Comparison of ENCODE assay signal across 1 cellular context in genomic region chr3:179196700-179197099, GRCh38.
A peak's percentile ranks its signal among the peaks of the same experiment; 100 is the strongest.
TF ChIP-seq lines count a peak whose summit lies in the region.

No MANE protein-coding gene starts in this region.

TF ChIP-seq in H1, 55 proteins besides CTCF, POLR2A, EP300 and RAD21:
- TF ChIP-seq TEAD4 (IDR thresholded peaks at IDR 0.05; ENCODE audit: low read depth, low read length) (0 out of 2 replicates have a peak, but pooled peaks have one; percentile 31), SIX5 (IDR thresholded peaks at IDR 0.05; ENCODE audit: low read depth, low read length) (no peak), PHF8 (conservative IDR thresholded peaks at IDR 0.05; ENCODE audit: low read depth, low read length) (no peak), CREB1 (IDR thresholded peaks at IDR 0.05) (no peak)
